ENCODE assay signal across 8 cellular contexts in genomic region chr19:57499680-57500395, GRCh38. TPM values are rescaled to one million over a fixed set of nuclear protein-coding genes. Genes with fewer than 3 reads are reported as not detected.
A peak's percentile ranks its signal among the peaks of the same experiment; 100 is the strongest.
DNase-seq lines count a peak whose midpoint lies in the region; ATAC-seq and TF ChIP-seq lines count a peak whose summit lies in the region.
"Not testable (repeated sequence)": the region's sequence is repeated elsewhere in the genome, so short reads cannot be mapped to it uniquely, and the experiment has no call there.

Gene ZNF773 (plus strand): TSS chr19:57499938. CDS start chr19:57500081, 143 bp downstream.

- ATAC-seq in GM18873 (IDR thresholded peaks at IDR 0.05; ENCODE audit: low FRiP score, unreplicated experiment) (peak; percentile 90), HG03135 (IDR thresholded peaks at IDR 0.05; ENCODE audit: unreplicated experiment) (peak; percentile 97)

- H3K27me3 ChIP-seq in spleen (replicated peaks in 1 of 7), result not testable (repeated sequence)

- H3K36me3 ChIP-seq in spleen, result peaks cover 0 to 42% (median 11%) of the 10 kb centered on the region in 6 donors

- DNase-seq in ACHN (peak; percentile 93), NCI-H2227 (lab: John Stamatoyannopoulos, UW; ENCODE audit: unreplicated experiment) (peak; percentile 100), cardiac fibroblast (ENCODE audit: low read depth in 2 of 2) (peak; percentile 96 to 97), inferior parietal cortex (ENCODE audit: extremely low spot score) (peak; percentile 77), spleen (peak; percentile 97)

- H3K9me3 ChIP-seq in spleen, result peaks cover 0 to 82% (median 59%) of the 10 kb centered on the region in 8 donors

- intact Hi-C loops in spleen (cut with DNase I; ENCODE audit: low total_unique reads), result not testable (repeated sequence)

- not testable (repeated sequence) for TF ChIP-seq CTCF in WI38 (IDR thresholded peaks at IDR 0.05; ENCODE audit: low read depth, low read length); cardiac fibroblast (IDR thresholded peaks at IDR 0.05; ENCODE audit: low read depth, low read length); spleen (IDR thresholded peaks at IDR 0.05 in 8 of 11, conservative IDR thresholded peaks at IDR 0.05 in 3 of 11)

- H3K4me3 ChIP-seq in WI38 (ENCODE audit: low read depth, low read length), result peak within 1 kb of the TSS; percentile 72
- H3K4me3 ChIP-seq in cardiac fibroblast (replicated peaks in 1 of 2; ENCODE audit: low read depth in 2 of 2, low read length in 2 of 2), result peak within 1 kb of the TSS; percentile 78 to 79
- H3K4me3 ChIP-seq in spleen, result peak within 1 kb of the TSS; percentile 61 to 91 (median 66)

- TF ChIP-seq POLR2A in spleen (IDR thresholded peaks at IDR 0.05), result peak in 2 of 3 donors; percentile 26 to 43

- in situ Hi-C loops in ACHN (cut with HindIII; ENCODE audit: low pct_ligation_motif_present, low pct_unique_long_range_greater_than_20kb, low sequenced_read_pairs), result not testable (repeated sequence)

- H3K4me1 ChIP-seq in spleen, result peaks cover 7 to 25% (median 10%) of the 10 kb centered on the region in 6 donors

- H3K27ac ChIP-seq in spleen, result peak within 1 kb of the TSS; percentile 84 to 94 (median 93)

- WGBS in spleen, 5 donors, result 0 to 1% (median 0%) methylated on average over 43 to 61 of the region's 69 CpGs

RNA-seq across cellular contexts. Expression of gene ZNF773, which starts in this region (rescaled TPM):
- total RNA-seq in spleen, result 10 to 100 TPM; 10.5 to 25.2 (median 17.5) TPM
- 1 to 10 TPM; 3.0 to 5.7 (median 3.9) TPM for polyA plus RNA-seq in spleen

Comparison
In these comparisons a context has a peak if more than half of its experiments do, and no peak if none do; other contexts are left out.
1. Peak in every context shown above with its lines: DNase-seq, ATAC-seq, H3K4me3 ChIP-seq and H3K27ac ChIP-seq.